6 cellular contexts compared by ENCODE assay signal in the genomic region with DNA sequence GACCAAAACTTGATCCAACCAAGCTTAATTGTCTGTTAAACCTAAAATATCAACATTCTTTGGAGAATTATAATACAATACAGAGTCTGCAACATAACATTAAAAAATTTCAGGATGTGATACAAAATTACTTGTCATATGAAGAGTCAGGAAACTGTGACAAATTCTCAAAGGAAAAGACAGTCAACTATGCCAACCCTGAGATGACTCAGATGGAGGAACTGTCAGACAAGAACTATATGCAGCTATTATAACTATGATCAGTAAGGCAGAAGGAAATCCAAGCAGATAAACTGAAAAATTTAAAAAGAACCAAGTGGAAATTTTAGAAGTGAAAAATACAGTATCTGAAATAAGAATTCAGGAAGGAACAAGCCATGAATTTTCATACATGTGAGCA.
A peak's percentile ranks its signal among the peaks of the same experiment; 100 is the strongest.
DNase-seq lines count a peak whose midpoint lies in the region; ATAC-seq and FAIRE-seq lines count a peak whose summit lies in the region.
"Not testable (repeated sequence)": the region's sequence is repeated elsewhere in the genome, so short reads cannot be mapped to it uniquely, and the experiment has no call there.

No MANE protein-coding gene starts in this region.

- not testable (repeated sequence) for H3K4me1 Mint-ChIP-seq in activated T-helper 17 cell treated with anti-CD3 and anti-CD28 coated beads, Interleukin-2, amount 50 U/mL, for 72 hours; activated naive CD8-positive, alpha-beta T cell treated with anti-CD3 and anti-CD28 coated beads, Interleukin-2, amount 50 U/mL, for 24 hours; stimulated activated effector memory CD8-positive, alpha-beta T cell treated with anti-CD3 and anti-CD28 coated beads, Interleukin-12 subunit alpha, Interleukin-12 subunit beta, amount 100 ng/mL, for 72 hours

- FAIRE-seq in RCC 7860 (lab: Jason Lieb, UNC), result peak; percentile 80

- not testable (repeated sequence) for H3K36me3 Mint-ChIP-seq in activated T-helper 17 cell treated with anti-CD3 and anti-CD28 coated beads, Interleukin-2, amount 50 U/mL, for 72 hours (ENCODE audit: low read depth); activated naive CD8-positive, alpha-beta T cell treated with anti-CD3 and anti-CD28 coated beads, Interleukin-2, amount 50 U/mL, for 24 hours (ENCODE audit: low read depth); stimulated activated effector memory CD8-positive, alpha-beta T cell treated with anti-CD3 and anti-CD28 coated beads, Interleukin-12 subunit alpha, Interleukin-12 subunit beta, amount 100 ng/mL, for 72 hours

- peak; percentile 71 for ATAC-seq in activated T-helper 17 cell treated with anti-CD3 and anti-CD28 coated beads, Interleukin-2, amount 50 U/mL, for 72 hours (replicated peaks)
- peak; percentile 49 for ATAC-seq in activated naive CD8-positive, alpha-beta T cell treated with anti-CD3 and anti-CD28 coated beads, Interleukin-2, amount 50 U/mL, for 24 hours
- peak; percentile 70 for ATAC-seq in stimulated activated effector memory CD8-positive, alpha-beta T cell treated with anti-CD3 and anti-CD28 coated beads, Interleukin-12 subunit alpha, Interleukin-12 subunit beta, amount 100 ng/mL, for 72 hours
- ATAC-seq in stimulated activated naive CD8-positive, alpha-beta T cell treated with anti-CD3 and anti-CD28 coated beads, Interleukin-15, Interleukin-2, amounts not matched to agents 100 U/mL and 50 U/mL, for 24 hours, result peak; percentile 49

- not testable (repeated sequence) for H3K9me3 Mint-ChIP-seq in activated T-helper 17 cell treated with anti-CD3 and anti-CD28 coated beads, Interleukin-2, amount 50 U/mL, for 72 hours; activated naive CD8-positive, alpha-beta T cell treated with anti-CD3 and anti-CD28 coated beads, Interleukin-2, amount 50 U/mL, for 24 hours; stimulated activated effector memory CD8-positive, alpha-beta T cell treated with anti-CD3 and anti-CD28 coated beads, Interleukin-12 subunit alpha, Interleukin-12 subunit beta, amount 100 ng/mL, for 72 hours

- not testable (repeated sequence) for H3K27me3 Mint-ChIP-seq in activated T-helper 17 cell treated with anti-CD3 and anti-CD28 coated beads, Interleukin-2, amount 50 U/mL, for 72 hours; activated naive CD8-positive, alpha-beta T cell treated with anti-CD3 and anti-CD28 coated beads, Interleukin-2, amount 50 U/mL, for 24 hours

- not testable (repeated sequence) for H3K27ac Mint-ChIP-seq in activated T-helper 17 cell treated with anti-CD3 and anti-CD28 coated beads, Interleukin-2, amount 50 U/mL, for 72 hours; activated naive CD8-positive, alpha-beta T cell treated with anti-CD3 and anti-CD28 coated beads, Interleukin-2, amount 50 U/mL, for 24 hours; stimulated activated effector memory CD8-positive, alpha-beta T cell treated with anti-CD3 and anti-CD28 coated beads, Interleukin-12 subunit alpha, Interleukin-12 subunit beta, amount 100 ng/mL, for 72 hours

- not testable (repeated sequence) for H3K4me3 Mint-ChIP-seq in activated T-helper 17 cell treated with anti-CD3 and anti-CD28 coated beads, Interleukin-2, amount 50 U/mL, for 72 hours; activated naive CD8-positive, alpha-beta T cell treated with anti-CD3 and anti-CD28 coated beads, Interleukin-2, amount 50 U/mL, for 24 hours; stimulated activated effector memory CD8-positive, alpha-beta T cell treated with anti-CD3 and anti-CD28 coated beads, Interleukin-12 subunit alpha, Interleukin-12 subunit beta, amount 100 ng/mL, for 72 hours

- DNase-seq in HT1080 (ENCODE audit: low read depth), result peak; percentile 7
- DNase-seq in RCC 7860 (ENCODE audit: low spot score); activated naive CD8-positive, alpha-beta T cell treated with anti-CD3 and anti-CD28 coated beads, Interleukin-2, amount 50 U/mL, for 24 hours; stimulated activated effector memory CD8-positive, alpha-beta T cell treated with anti-CD3 and anti-CD28 coated beads, Interleukin-12 subunit alpha, Interleukin-12 subunit beta, amount 100 ng/mL, for 72 hours (ENCODE audit: low spot score in 2 of 2); stimulated activated naive CD8-positive, alpha-beta T cell treated with anti-CD3 and anti-CD28 coated beads, Interleukin-15, Interleukin-2, amounts not matched to agents 100 U/mL and 50 U/mL, for 24 hours: not testable (repeated sequence)
